ENCODE assay signal across 8 cellular contexts in the genomic region with DNA sequence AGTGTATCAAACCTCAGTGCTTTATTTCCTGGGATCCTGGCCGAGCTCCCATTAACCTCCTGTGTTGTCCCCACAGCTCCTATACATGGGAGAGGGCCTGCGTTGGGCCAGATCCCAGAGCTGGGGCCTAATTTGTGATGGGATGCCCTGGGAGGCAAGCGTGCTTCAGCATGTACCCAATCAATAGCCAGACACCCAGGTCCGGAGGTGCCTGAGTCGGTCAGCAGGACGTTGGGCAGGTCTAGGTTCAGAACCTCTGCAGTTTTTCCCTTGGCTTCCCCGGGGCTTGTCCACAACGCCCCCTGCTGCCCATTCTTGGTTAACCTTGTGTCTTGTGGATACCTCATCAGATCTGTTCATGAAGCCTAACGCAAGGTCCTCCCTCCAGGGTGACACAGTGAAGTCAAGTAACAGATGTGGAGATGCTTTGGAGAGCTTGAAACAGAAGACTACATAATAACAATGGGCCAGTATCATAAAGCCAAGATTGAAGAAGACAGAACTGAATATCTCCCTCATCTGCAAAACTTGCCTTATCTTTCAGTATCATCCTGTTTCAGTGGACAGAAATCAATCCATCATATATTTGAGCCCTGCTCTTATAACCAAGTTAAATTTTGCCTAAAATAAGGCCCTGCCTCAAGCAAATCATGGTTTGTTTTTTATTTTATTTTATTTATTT. TPM values are rescaled to one million over a fixed set of nuclear protein-coding genes. Genes with fewer than 3 reads are reported as not detected.
A peak's percentile ranks its signal among the peaks of the same experiment; 100 is the strongest.
DNase-seq lines count a peak whose midpoint lies in the region; ATAC-seq and TF ChIP-seq lines count a peak whose summit lies in the region.
"Not testable (repeated sequence)": the region's sequence is repeated elsewhere in the genome, so short reads cannot be mapped to it uniquely, and the experiment has no call there.

No MANE protein-coding gene starts in this region.

- not testable (repeated sequence) for H3K27me3 ChIP-seq in adipocyte (replicated peaks; ENCODE audit: control insufficient read depth, insufficient read depth, low read length)

- H3K36me3 Mint-ChIP-seq in progenitor cell of endocrine pancreas (ENCODE audit: insufficient read depth) = not testable (repeated sequence)

- H3K4me1 ChIP-seq in adipocyte (ENCODE audit: control insufficient read depth, insufficient read depth, low read length) = not testable (repeated sequence)

- TF ChIP-seq CTCF in GM12873 (IDR thresholded peaks at IDR 0.05; ENCODE audit: insufficient read depth, low read depth, low read length, missing control alignments) (peak; percentile 87), progenitor cell of endocrine pancreas (IDR thresholded peaks at IDR 0.05; ENCODE audit: unreplicated experiment) (peak; percentile 85)

- not testable (repeated sequence) for H3K4me3 Mint-ChIP-seq in progenitor cell of endocrine pancreas (ENCODE audit: low read depth)

- intact Hi-C loops in cardiac septum (cut with DNase I) = loop anchor here (2.0 to 10.0 kb wide), 3 partner anchors 72 to 340 kb away; a partner anchor contains a TSS

- H3K9ac ChIP-seq in adipocyte (ENCODE audit: low read length) = not testable (repeated sequence)

- H3K36me3 ChIP-seq in adipocyte (ENCODE audit: control insufficient read depth, insufficient read depth, low read length, severe bottlenecking) = not testable (repeated sequence)

- H3K4me1 Mint-ChIP-seq in progenitor cell of endocrine pancreas (ENCODE audit: low read depth) = not testable (repeated sequence)

- not testable (repeated sequence) for H3K27ac Mint-ChIP-seq in progenitor cell of endocrine pancreas

- DNase-seq in NCI-H2081 (lab: John Stamatoyannopoulos, UW) (peak; percentile 20 to 46), T-helper 22 cell (ENCODE audit: low read depth) (peak; percentile 59), adipocyte (ENCODE audit: low read depth) (peak; percentile 94), cardiac septum (ENCODE audit: low spot score) (peak; percentile 92), progenitor cell of endocrine pancreas (ENCODE audit: low spot score, unreplicated experiment) (peak; percentile 82), ureter (ENCODE audit: low spot score) (peak; percentile 90)

- not testable (repeated sequence) for H3K9me3 ChIP-seq in adipocyte (ENCODE audit: control insufficient read depth, low read length)

- H3K4me3 ChIP-seq in adipocyte (ENCODE audit: low read length) = not testable (repeated sequence)

- not testable (repeated sequence) for H3K9me3 Mint-ChIP-seq in progenitor cell of endocrine pancreas (ENCODE audit: low read depth)

- H3K27me3 Mint-ChIP-seq in progenitor cell of endocrine pancreas = peaks cover 25% of the 10 kb centered on the region

- ATAC-seq in HG02870 (IDR thresholded peaks at IDR 0.05; ENCODE audit: unreplicated experiment) = peak; percentile 86

RNA-seq across cellular contexts. Expression of a gene that starts 27.3 kb away (rescaled TPM):
- total RNA-seq in cardiac septum (39.7 TPM), progenitor cell of endocrine pancreas (250 and 262 TPM in 2 replicates), ureter (169 TPM)

Comparison
In these comparisons a context has a peak if more than half of its experiments do, and no peak if none do; other contexts are left out.
1. DNase-seq: peak in every context shown above with its lines; median percentile 94 in adipocyte; 92 in cardiac septum; 90 in ureter; 82 in progenitor cell of endocrine pancreas; 59 in T-helper 22 cell; 33 in NCI-H2081.